8 cellular contexts compared by ENCODE assay signal in genomic region chr5:149837680-149838269, GRCh38.
DNase-seq lines count a peak whose midpoint lies in the region; ATAC-seq, FAIRE-seq and TF ChIP-seq lines count a peak whose summit lies in the region.

No MANE protein-coding gene starts in this region.

- TF ChIP-seq EP300 in HepG2 (IDR thresholded peaks at IDR 0.05; ENCODE audit: low read depth in 2 of 2, low read length in 2 of 2) (no peak), HepG2 (CRISPR knock-in tag; IDR thresholded peaks at IDR 0.05; ENCODE audit: borderline replicate concordance) (no peak), gastroesophageal sphincter (IDR thresholded peaks at IDR 0.05) (no peak)

- peak; percentile 79 for TF ChIP-seq RAD21 in HepG2 (CRISPR knock-in tag; IDR thresholded peaks at IDR 0.05)

- H3K4me1 ChIP-seq in HepG2 (ENCODE audit: insufficient read depth, low read length) = no peaks in the 10 kb centered on the region
- H3K4me1 ChIP-seq in gastroesophageal sphincter = peaks cover 0 to 9% (median 0%) of the 10 kb centered on the region in 3 donors

- POLR2A ChIA-PET in HepG2 (lab: Yijun Ruan, JAX) = no interaction called here

- no peak overlapping the region for H2AFZ ChIP-seq in HepG2 (ENCODE audit: low read length)

- TF ChIP-seq CTCF in GM12865 (IDR thresholded peaks at IDR 0.05; ENCODE audit: insufficient read depth, low read depth, low read length, missing control alignments) (peak; percentile 26), HepG2 (CRISPR knock-in tag; IDR thresholded peaks at IDR 0.05) (peak; percentile 91), gastroesophageal sphincter (IDR thresholded peaks at IDR 0.05) (peak in 2 of 4 experiments; percentile 33)

- in situ Hi-C loops in HepG2 (cut with HindIII; ENCODE audit: extremely low pct_ligation_motif_present, low pct_unique_long_range_greater_than_20kb) = loop anchor here (5.0 kb wide), 1 partner anchor 150 kb away; no protein-coding TSS in a partner anchor

- no peak overlapping the region for H3K4me2 ChIP-seq in HepG2 (ENCODE audit: low read depth, low read length)

- DNase-seq in 8988T (peak; percentile 91), GM12865 (ENCODE audit: low read depth) (peak; percentile 18), NCI-H748 (lab: John Stamatoyannopoulos, UW; ENCODE audit: unreplicated experiment) (peak; percentile 68), cerebellar cortex (ENCODE audit: low spot score) (peak; percentile 88), HepG2 (ENCODE audit: low spot score) (peak; percentile 54)

- H3K4me3 ChIP-seq in GM12865 (ENCODE audit: low read depth, low read length) (no peak overlapping the region), HepG2 (replicated peaks in 1 of 3; ENCODE audit: insufficient read depth in 1 of 3, low read depth in 2 of 3, low read length in 3 of 3) (no peak overlapping the region), gastroesophageal sphincter (no peak overlapping the region)

- H3K27ac ChIP-seq in HepG2 (ENCODE audit: extremely low read length, insufficient read depth, low read length) (no peak overlapping the region), gastroesophageal sphincter (no peak overlapping the region)

- H3K36me3 ChIP-seq in HepG2 (replicated peaks in 1 of 2; ENCODE audit: control insufficient read depth in 1 of 2, insufficient read depth in 2 of 2, low read length in 2 of 2) = no peaks in the 10 kb centered on the region
- peaks cover 0 to 82% of the 10 kb centered on the region in 2 donors for H3K36me3 ChIP-seq in gastroesophageal sphincter

- no peak overlapping the region for H3K9ac ChIP-seq in HepG2 (ENCODE audit: insufficient read depth, low read depth, low read length)

- ATAC-seq in HepG2 (peak; percentile 97), HG02885 (IDR thresholded peaks at IDR 0.05; ENCODE audit: poor library complexity, unreplicated experiment) (no peak), HG03342 (IDR thresholded peaks at IDR 0.05; ENCODE audit: unreplicated experiment) (no peak), gastroesophageal sphincter (no peak)

- no peaks in the 10 kb centered on the region for H3K9me3 ChIP-seq in HepG2 (ENCODE audit: low read length)
- no peaks in the 10 kb centered on the region for H3K9me3 ChIP-seq in gastroesophageal sphincter

- no peaks in the 10 kb centered on the region for H4K20me1 ChIP-seq in HepG2 (ENCODE audit: insufficient read depth, low read length)

- FAIRE-seq in HepG2 (lab: Jason Lieb, UNC) = peak; percentile 76

- H3K79me2 ChIP-seq in HepG2 (ENCODE audit: insufficient read depth, low read length) = no peaks in the 10 kb centered on the region

- TF ChIP-seq POLR2A in HepG2 (IDR thresholded peaks at IDR 0.05; ENCODE audit: insufficient read depth in 1 of 2, low read depth in 2 of 2, low read length in 2 of 2) (no peak), gastroesophageal sphincter (IDR thresholded peaks at IDR 0.05) (no peak)

- BruUV-seq in HepG2 (replicated peaks; lab: Mats Ljungman, UMichigan) = no TSS peak

- CTCF ChIA-PET in HepG2 (lab: Yijun Ruan, JAX; ENCODE audit: low intra/inter-chr PET ratio, low total read pairs) = interaction anchor here (0.6 to 2.9 kb wide), 5 partner anchors 15 to 153 kb away, joined by 3 to 27 read pairs (median 6); no protein-coding TSS in a partner anchor

- intact Hi-C loops in HepG2 (cut with micrococcal nuclease; ENCODE audit: unreplicated experiment) = loop anchor here (1.0 to 10.0 kb wide), 3 partner anchors 16 to 287 kb away; no protein-coding TSS in a partner anchor

- 32% methylated on average over 3 of the region's 7 CpGs for WGBS in HepG2 (ENCODE audit: low lambda C conversion rate)
- 42 to 46% methylated on average over 2 of the region's 7 CpGs for WGBS in gastroesophageal sphincter (ENCODE audit: low coverage in 1 of 2), 2 donors

- no peaks in the 10 kb centered on the region for H3K27me3 ChIP-seq in HepG2 (ENCODE audit: control insufficient read depth in 1 of 2, insufficient read depth in 2 of 2, low read length in 2 of 2)
- no peaks in the 10 kb centered on the region for H3K27me3 ChIP-seq in gastroesophageal sphincter

TF ChIP-seq in HepG2, 621 proteins besides CTCF, POLR2A, EP300 and RAD21 (continues in another document):
- TF ChIP-seq CEBPG (CRISPR knock-in tag; IDR thresholded peaks at IDR 0.05) (0 out of 2 replicates have a peak, but pooled peaks have one; percentile 18), ZNF766 (CRISPR knock-in tag; IDR thresholded peaks at IDR 0.05; ENCODE audit: borderline replicate concordance) (no peak), ZNF615 (CRISPR knock-in tag; IDR thresholded peaks at IDR 0.05; ENCODE audit: borderline replicate concordance) (no peak), CENPBD1 (CRISPR knock-in tag; IDR thresholded peaks at IDR 0.05; ENCODE audit: borderline replicate concordance, low read depth) (no peak), ATF4 (CRISPR knock-in tag; IDR thresholded peaks at IDR 0.05) (0 out of 4 replicates have a peak, but pooled peaks of 1 of the 2 experiments have one; percentile 41), BORCS8-MEF2B (CRISPR knock-in tag; IDR thresholded peaks at IDR 0.05) (no peak), E2F5 (CRISPR knock-in tag; conservative IDR thresholded peaks at IDR 0.05) (no peak), HDAC1 (CRISPR knock-in tag; IDR thresholded peaks at IDR 0.05) (no peak), ZBTB21 (CRISPR knock-in tag; IDR thresholded peaks at IDR 0.05) (no peak), SOX6 (IDR thresholded peaks at IDR 0.05) (no peak), SOX6 (CRISPR knock-in tag; IDR thresholded peaks at IDR 0.05) (no peak), PITX1 (CRISPR knock-in tag; IDR thresholded peaks at IDR 0.05) (peak; percentile 35; the same call in 1 of the 2 replicates), NR2C2 (CRISPR knock-in tag; IDR thresholded peaks at IDR 0.05; ENCODE audit: borderline replicate concordance) (no peak), KMT2B (CRISPR knock-in tag; IDR thresholded peaks at IDR 0.05) (no peak), STAG1 (CRISPR knock-in tag; IDR thresholded peaks at IDR 0.05) (peak; percentile 89), ZBTB33 (CRISPR knock-in tag; IDR thresholded peaks at IDR 0.05) (peak; percentile 89), MTF2 (CRISPR knock-in tag; IDR thresholded peaks at IDR 0.05; ENCODE audit: borderline replicate concordance) (0 out of 2 replicates have a peak, but pooled peaks have one; percentile 23), SALL2 (CRISPR knock-in tag; IDR thresholded peaks at IDR 0.05) (0 out of 2 replicates have a peak, but pooled peaks have one; percentile 24), ZBTB7A (CRISPR knock-in tag; IDR thresholded peaks at IDR 0.05) (no peak), SNRNP70 (IDR thresholded peaks at IDR 0.05; ENCODE audit: low read depth, low read length) (no peak), ZNF329 (CRISPR knock-in tag; IDR thresholded peaks at IDR 0.05; ENCODE audit: low read depth) (0 out of 2 replicates have a peak, but pooled peaks have one; percentile 36), ZNF20 (CRISPR knock-in tag; IDR thresholded peaks at IDR 0.05) (no peak), SMC3 (IDR thresholded peaks at IDR 0.05; ENCODE audit: low read length) (peak; percentile 71; the same call in 1 of the 2 replicates), ZFP1 (CRISPR knock-in tag; IDR thresholded peaks at IDR 0.05) (no peak), XRCC5 (optimal IDR thresholded peaks at IDR 0.05; ENCODE audit: low read length) (peak; percentile 58), CREB1 (IDR thresholded peaks at IDR 0.05) (no peak), CREB1 (CRISPR knock-in tag; IDR thresholded peaks at IDR 0.05) (no peak), STAT5B (CRISPR knock-in tag; IDR thresholded peaks at IDR 0.05) (no peak)

Comparison
In these comparisons a context has a peak if more than half of its experiments do, and no peak if none do; other contexts are left out.
1. DNase-seq: peak in every context shown above with its lines; median percentile 91 in 8988T; 88 in cerebellar cortex; 68 in NCI-H748; 54 in HepG2; 18 in GM12865.